In genomic region chr6:157597461-157598312, GRCh38 we compare ENCODE assay signal across 8 cellular contexts.
DNase-seq lines count a peak whose midpoint lies in the region; FAIRE-seq and TF ChIP-seq lines count a peak whose summit lies in the region.

No MANE protein-coding gene starts in this region.

- no peak overlapping the region for H3K27ac Mint-ChIP-seq in activated T-cell treated with anti-CD3 and anti-CD28 coated beads, Interleukin-2, amount 50 U/mL, for 24 hours

- H3K36me3 Mint-ChIP-seq in activated T-cell treated with anti-CD3 and anti-CD28 coated beads, Interleukin-2, amount 50 U/mL, for 24 hours (ENCODE audit: low read depth): no peaks in the 10 kb centered on the region

- TF ChIP-seq CTCF in AG10803 (conservative IDR thresholded peaks at IDR 0.05; ENCODE audit: low read length): peak; percentile 64

- H3K4me3 ChIP-seq in AG10803 (ENCODE audit: low read length): no peak overlapping the region

- DNase-seq in AG10803 (ENCODE audit: low read depth) (peak; percentile 34), GM18507 (ENCODE audit: extremely low spot score, insufficient read length, low read depth) (peak; percentile 32), NCI-H526 (lab: John Stamatoyannopoulos, UW) (peak; percentile 19 to 58), glomerular visceral epithelial cell (ENCODE audit: extremely low spot score) (peak; percentile 40), pons (ENCODE audit: low spot score) (peak; percentile 66), OCI-M2 (lab: John Stamatoyannopoulos, UW; ENCODE audit: unreplicated experiment) (no peak), GDM1 (lab: John Stamatoyannopoulos, UW) (no peak)
- peak; percentile 56 for DNase-seq in activated T-cell treated with anti-CD3 and anti-CD28 coated beads, Interleukin-2, amount 50 U/mL, for 24 hours

- peaks cover 2% of the 10 kb centered on the region for H3K4me1 Mint-ChIP-seq in activated T-cell treated with anti-CD3 and anti-CD28 coated beads, Interleukin-2, amount 50 U/mL, for 24 hours (ENCODE audit: low read depth)

- H3K27me3 Mint-ChIP-seq in activated T-cell treated with anti-CD3 and anti-CD28 coated beads, Interleukin-2, amount 50 U/mL, for 24 hours: no peaks in the 10 kb centered on the region

- no peak overlapping the region for H3K4me3 Mint-ChIP-seq in activated T-cell treated with anti-CD3 and anti-CD28 coated beads, Interleukin-2, amount 50 U/mL, for 24 hours

- no peaks in the 10 kb centered on the region for H3K9me3 Mint-ChIP-seq in activated T-cell treated with anti-CD3 and anti-CD28 coated beads, Interleukin-2, amount 50 U/mL, for 24 hours

- peak; percentile 78 for FAIRE-seq in GM18507 (lab: Jason Lieb, UNC)

Comparison
In these comparisons a context has a peak if more than half of its experiments do, and no peak if none do; other contexts are left out.
1. DNase-seq: peak in AG10803 (single experiment), GM18507 (single experiment), NCI-H526 (2 of 2), activated T-cell treated with anti-CD3 and anti-CD28 coated beads, Interleukin-2, amount 50 U/mL, for 24 hours (single experiment), glomerular visceral epithelial cell (single experiment) and pons (single experiment); none in OCI-M2 (single experiment) and GDM1 (single experiment).